8 cellular contexts compared by ENCODE assay signal in genomic region chr12:109597795-109598427, GRCh38. TPM values are rescaled to one million over a fixed set of nuclear protein-coding genes. Genes with fewer than 3 reads are reported as not detected.
DNase-seq lines count a peak whose midpoint lies in the region; ATAC-seq and TF ChIP-seq lines count a peak whose summit lies in the region.

No MANE protein-coding gene starts in this region.

- no peak overlapping the region for H3K27ac ChIP-seq in OCI-LY7 (ENCODE audit: low read depth, low read length, poor library complexity, severe bottlenecking)

- CTCF ChIA-PET in OCI-LY7 (lab: Charles Lee; ENCODE audit: unreplicated experiment) = no interaction called here

- intact Hi-C loops in OCI-LY7 (cut with micrococcal nuclease; ENCODE audit: unreplicated experiment) = loop anchor here (1.0 to 2.0 kb wide), 2 partner anchors 117 to 177 kb away; no protein-coding TSS in a partner anchor

- H2AFZ ChIP-seq in OCI-LY7 (ENCODE audit: low read length) = no peak overlapping the region

- H3K79me2 ChIP-seq in OCI-LY7 (ENCODE audit: insufficient read depth, low read depth, low read length) = no peaks in the 10 kb centered on the region

- H3K4me2 ChIP-seq in OCI-LY7 (ENCODE audit: low read length) = no peak overlapping the region

- no TSS peak for BruUV-seq in OCI-LY7 (replicated peaks; lab: Mats Ljungman, UMichigan)

- TF ChIP-seq CTCF in OCI-LY7 (conservative IDR thresholded peaks at IDR 0.05; ENCODE audit: low read length) = peak; percentile 92
- TF ChIP-seq CTCF in epithelial cell of proximal tubule (conservative IDR thresholded peaks at IDR 0.05; ENCODE audit: low read depth, low read length) = peak; percentile 94

- POLR2A ChIA-PET in OCI-LY7 (lab: Charles Lee) = interaction anchor here (1.0 to 1.2 kb wide), 2 partner anchors 24 to 156 kb away, joined by 3 read pairs; no protein-coding TSS in a partner anchor

- no peaks in the 10 kb centered on the region for H3K36me3 ChIP-seq in OCI-LY7 (ENCODE audit: insufficient read depth, low read length)

- TF ChIP-seq RAD21 in Ishikawa (IDR thresholded peaks at IDR 0.05; ENCODE audit: low read depth) = peak; percentile 83

- H3K9me3 ChIP-seq in OCI-LY7 (ENCODE audit: low read length) = no peaks in the 10 kb centered on the region

- H3K4me1 ChIP-seq in OCI-LY7 (ENCODE audit: insufficient read depth, low read length, poor library complexity, severe bottlenecking) = no peaks in the 10 kb centered on the region

- ATAC-seq in GM21447 (IDR thresholded peaks at IDR 0.05; ENCODE audit: unreplicated experiment) = no peak

- H3K4me3 ChIP-seq in OCI-LY7 (ENCODE audit: low read depth, low read length, poor library complexity, severe bottlenecking) (no peak overlapping the region), epithelial cell of proximal tubule (ENCODE audit: low read depth, low read length) (peak overlapping the region; percentile 7)

- H4K20me1 ChIP-seq in OCI-LY7 (ENCODE audit: insufficient read depth, low read length) = no peaks in the 10 kb centered on the region

- no peak for TF ChIP-seq EP300 in Ishikawa (IDR thresholded peaks at IDR 0.05; ENCODE audit: borderline replicate concordance)

- no peaks in the 10 kb centered on the region for H3K9me2 ChIP-seq in OCI-LY7 (ENCODE audit: insufficient read depth, low read length)

- peak; percentile 76 for DNase-seq in DMS153 treated with DMSO at 0.1 percent for 48 hours (lab: John Stamatoyannopoulos, UW; ENCODE audit: unreplicated experiment)
- peak; percentile 63 for DNase-seq in OCI-LY7 (ENCODE audit: low spot score)
- DNase-seq in activated T-cell treated with anti-CD3 and anti-CD28 coated beads for 48 hours (ENCODE audit: low read depth) = peak; percentile 58
- DNase-seq in epithelial cell of proximal tubule (ENCODE audit: low read depth) = no peak
- peak; percentile 83 for DNase-seq in myocyte (ENCODE audit: low read depth)
- peak; percentile 81 for DNase-seq in stimulated activated CD8-positive, alpha-beta memory T cell treated with anti-CD3 and anti-CD28 coated beads, Interleukin-4, amount 100 ng/mL, for 48 hours

TF ChIP-seq in Ishikawa, 13 proteins besides CTCF, POLR2A, EP300 and RAD21:
- no peak for TF ChIP-seq REST (IDR thresholded peaks at IDR 0.05; ENCODE audit: low read depth)
- no peak for TF ChIP-seq YY1 (IDR thresholded peaks at IDR 0.05; ENCODE audit: low read depth)
- no peak for TF ChIP-seq MAX (IDR thresholded peaks at IDR 0.05)
- no peak for TF ChIP-seq TAF1 (IDR thresholded peaks at IDR 0.05; ENCODE audit: low read depth)
- TF ChIP-seq ZBTB7A (IDR thresholded peaks at IDR 0.05; ENCODE audit: low read depth) = no peak
- TF ChIP-seq EGR1 (IDR thresholded peaks at IDR 0.05) = no peak
- TF ChIP-seq TCF12 (IDR thresholded peaks at IDR 0.05; ENCODE audit: low read depth) = no peak

RNA-seq across cellular contexts. Expression of gene MVK, which starts 24.3 kb away (rescaled TPM):
- total RNA-seq in OCI-LY7 (2014; rRNA removed; shearing (Covaris generic)) = 20.0 and 27.0 TPM in 2 replicates
- total RNA-seq in OCI-LY7 (2022) (35.2 and 47.4 TPM in 2 replicates), epithelial cell of proximal tubule (28.5 and 47.1 TPM in 2 replicates), myocyte (28.0 and 44.9 TPM in 2 replicates)
- 22.5 TPM for polyA plus RNA-seq in myocyte (2012)

RNA-seq across cellular contexts. Expression of gene MMAB, which starts 24.6 kb away (rescaled TPM):
- 44.1 and 59.8 TPM in 2 replicates for total RNA-seq in OCI-LY7 (2014; rRNA removed; shearing (Covaris generic))
- total RNA-seq in OCI-LY7 (2022) = 90.0 and 93.0 TPM in 2 replicates
- total RNA-seq in epithelial cell of proximal tubule = 33.3 and 88.4 TPM in 2 replicates
- total RNA-seq in myocyte = 68.1 and 70.2 TPM in 2 replicates
- polyA plus RNA-seq in myocyte (2012) = 66.3 TPM
